In genomic region chr14:68668531-68668930, GRCh38 we compare ENCODE assay signal across 16 cellular contexts.
A peak's percentile ranks its signal among the peaks of the same experiment; 100 is the strongest.
DNase-seq lines count a peak whose midpoint lies in the region; ATAC-seq, FAIRE-seq and TF ChIP-seq lines count a peak whose summit lies in the region.
"Had no signal": no experiment of that assay in that cellular context is flagged by ENCODE, and none has a peak within 500 bp of the region (broad histone marks: within the 10 kb centered on the region; RNA-seq: fewer than 3 reads in every experiment).

No MANE protein-coding gene starts in this region.

- WGBS in right cardiac atrium, result 88% methylated on average over 7 of the region's 7 CpGs
- WGBS in esophagus squamous epithelium, 2 donors, result 83 to 93% methylated on average over 6 to 7 of the region's 7 CpGs
- WGBS in pancreas, 2 donors, result 81 to 91% methylated on average over 7 of the region's 7 CpGs

- no peak for FAIRE-seq in pancreas (lab: Jason Lieb, UNC)
- FAIRE-seq: keratinocyte had no signal

- intact Hi-C loops in left ventricle myocardium inferior (cut with micrococcal nuclease) (no loop called here), right cardiac atrium (cut with DNase I) (loop anchor here in 2 of 4 donors (5.0 to 10.0 kb wide), 4 partner anchors 41 to 424 kb away; partner anchors contain the start of gene ZFP36L1 (in 1 of the 2)), esophagus squamous epithelium (cut with DNase I) (no loop called here), pancreas (cut with DNase I) (no loop called here), vagina (cut with DNase I) (loop anchor here (10.0 kb wide), 1 partner anchor 124 kb away; no protein-coding TSS in a partner anchor)

- ATAC-seq in right cardiac atrium (no peak), pancreas (no peak), GM18502 (IDR thresholded peaks at IDR 0.05; ENCODE audit: poor library complexity, unreplicated experiment) (no peak)
- ATAC-seq: stimulated activated naive CD8-positive, alpha-beta T cell treated with anti-CD3 and anti-CD28 coated beads, Interleukin-15, Interleukin-2, amounts not matched to agents 100 U/mL and 50 U/mL, for 24 hours had no signal

- TF ChIP-seq POLR2A in esophagus squamous epithelium (IDR thresholded peaks at IDR 0.05) (no peak), vagina (IDR thresholded peaks at IDR 0.05) (no peak)

- H3K4me3 ChIP-seq in left ventricle myocardium inferior (no peak overlapping the region), right cardiac atrium (ENCODE audit: low read length) (no peak overlapping the region), esophagus squamous epithelium (no peak overlapping the region), pancreas (no peak overlapping the region), vagina (no peak overlapping the region)

- no peak for DNase-seq in left ventricle myocardium inferior
- DNase-seq in right cardiac atrium, result no peak
- no peak for DNase-seq in esophagus squamous epithelium (lab: John Stamatoyannopoulos, UW)
- no peak for DNase-seq in pancreas
- no peak for DNase-seq in vagina (ENCODE audit: extremely low spot score in 2 of 2)
- no peak for DNase-seq in SIG-M5 (lab: John Stamatoyannopoulos, UW)
- DNase-seq in GDM1 (lab: John Stamatoyannopoulos, UW), result no peak
- DNase-seq: activated CD4-positive, CD25-positive, alpha-beta regulatory T cell; dermis blood vessel endothelial cell; erythroblast; KBM-7; NCI-H748 treated with DMSO at 0.1 percent for 48 hours; stimulated activated CD4-positive, alpha-beta T cell treated with anti-CD3 and anti-CD28 coated beads, Interleukin-12 subunit alpha, Interleukin-12 subunit beta, amount 100 ng/mL, for 4 hours; stimulated activated naive CD8-positive, alpha-beta T cell treated with anti-CD3 and anti-CD28 coated beads, Interleukin-15, Interleukin-2, amounts not matched to agents 100 U/mL and 50 U/mL, for 24 hours had no signal

- no peak for TF ChIP-seq CTCF in left ventricle myocardium inferior (IDR thresholded peaks at IDR 0.05; ENCODE audit: borderline replicate concordance)
- no peak for TF ChIP-seq CTCF in esophagus squamous epithelium (IDR thresholded peaks at IDR 0.05)
- TF ChIP-seq CTCF in pancreas (IDR thresholded peaks at IDR 0.05), result no peak
- no peak for TF ChIP-seq CTCF in vagina (IDR thresholded peaks at IDR 0.05)

- H3K36me3 ChIP-seq in left ventricle myocardium inferior, result no peaks in the 10 kb centered on the region
- H3K36me3 ChIP-seq in esophagus squamous epithelium, result no peaks in the 10 kb centered on the region
- no peaks in the 10 kb centered on the region for H3K36me3 ChIP-seq in pancreas
- no peaks in the 10 kb centered on the region for H3K36me3 ChIP-seq in vagina

- H3K27ac ChIP-seq in left ventricle myocardium inferior (replicated peaks), result peak overlapping the region; percentile 81
- no peak overlapping the region for H3K27ac ChIP-seq in right cardiac atrium (ENCODE audit: low read length)
- peak overlapping the region; percentile 54 to 86 (median 80) for H3K27ac ChIP-seq in esophagus squamous epithelium
- peak overlapping the region in 3 of 4 donors; percentile 23 to 73 (median 68) for H3K27ac ChIP-seq in pancreas
- H3K27ac ChIP-seq in vagina, result peak overlapping the region; percentile 87

- no peaks in the 10 kb centered on the region for H3K9me3 ChIP-seq in left ventricle myocardium inferior (replicated peaks)
- H3K9me3 ChIP-seq in right cardiac atrium (ENCODE audit: control insufficient read depth, low read length), result no peaks in the 10 kb centered on the region
- H3K9me3 ChIP-seq in esophagus squamous epithelium, result no peaks in the 10 kb centered on the region
- no peaks in the 10 kb centered on the region for H3K9me3 ChIP-seq in pancreas
- H3K9me3 ChIP-seq in vagina, result no peaks in the 10 kb centered on the region

- H3K27me3 ChIP-seq in left ventricle myocardium inferior (ENCODE audit: low read depth) (no peaks in the 10 kb centered on the region), right cardiac atrium (ENCODE audit: control insufficient read depth, insufficient read depth) (no peaks in the 10 kb centered on the region), esophagus squamous epithelium (no peaks in the 10 kb centered on the region), pancreas (no peaks in the 10 kb centered on the region), vagina (no peaks in the 10 kb centered on the region)

- H3K4me1 ChIP-seq in left ventricle myocardium inferior, result peaks cover 90% of the 10 kb centered on the region
- H3K4me1 ChIP-seq in right cardiac atrium (ENCODE audit: control insufficient read depth, insufficient read depth, low read length), result peaks cover 33% of the 10 kb centered on the region
- peaks cover 11 to 98% (median 73%) of the 10 kb centered on the region in 3 donors for H3K4me1 ChIP-seq in esophagus squamous epithelium
- H3K4me1 ChIP-seq in pancreas, result peaks cover 30 to 54% (median 31%) of the 10 kb centered on the region in 3 donors
- H3K4me1 ChIP-seq in vagina, result peaks cover 99% of the 10 kb centered on the region
